Comparison of ENCODE assay signal across 1 cellular context in genomic region chr22:20475115-20475436, GRCh38.
TF ChIP-seq lines count a peak whose summit lies in the region.

No MANE protein-coding gene starts in this region.

TF ChIP-seq in HepG2, 621 proteins besides CTCF, POLR2A, EP300 and RAD21:
- TF ChIP-seq KDM4B (CRISPR knock-in tag; IDR thresholded peaks at IDR 0.05) (no peak), ZNF44 (CRISPR knock-in tag; IDR thresholded peaks at IDR 0.05) (no peak), ZNF619 (CRISPR knock-in tag; IDR thresholded peaks at IDR 0.05) (no peak), ZBTB26 (CRISPR knock-in tag; IDR thresholded peaks at IDR 0.05; ENCODE audit: borderline replicate concordance) (no peak), THAP8 (CRISPR knock-in tag; IDR thresholded peaks at IDR 0.05; ENCODE audit: borderline replicate concordance) (no peak), ZNF296 (CRISPR knock-in tag; conservative IDR thresholded peaks at IDR 0.05) (no peak), PHB2 (IDR thresholded peaks at IDR 0.05; ENCODE audit: partially characterized antibody) (no peak), ZBTB49 (CRISPR knock-in tag; IDR thresholded peaks at IDR 0.05; ENCODE audit: borderline replicate concordance) (no peak), ZUFSP (CRISPR knock-in tag; IDR thresholded peaks at IDR 0.05; ENCODE audit: borderline replicate concordance) (no peak), FUBP1 (CRISPR knock-in tag; IDR thresholded peaks at IDR 0.05; ENCODE audit: borderline replicate concordance) (no peak), ZNF879 (CRISPR knock-in tag; IDR thresholded peaks at IDR 0.05) (no peak), ARID5B (CRISPR knock-in tag; IDR thresholded peaks at IDR 0.05) (no peak), ZBTB34 (CRISPR knock-in tag; IDR thresholded peaks at IDR 0.05) (no peak), ZNF761 (CRISPR knock-in tag; conservative IDR thresholded peaks at IDR 0.05) (no peak), YEATS4 (CRISPR knock-in tag; IDR thresholded peaks at IDR 0.05; ENCODE audit: borderline replicate concordance) (no peak), KAT2B (IDR thresholded peaks at IDR 0.05; ENCODE audit: borderline replicate concordance, low read depth, low read length) (no peak), CCDC6 (CRISPR knock-in tag; IDR thresholded peaks at IDR 0.05) (no peak), HDAC6 (IDR thresholded peaks at IDR 0.05; ENCODE audit: low read depth, low read length) (no peak), HOXA3 (CRISPR knock-in tag; IDR thresholded peaks at IDR 0.05) (no peak), SP5 (CRISPR knock-in tag; IDR thresholded peaks at IDR 0.05; ENCODE audit: borderline replicate concordance, low read depth) (no peak)
